Comparison of ENCODE assay signal across 26 cellular contexts in genomic region chr6:40268166-40268958, GRCh38.
"Had no signal": no experiment of that assay in that cellular context is flagged by ENCODE, and none has a peak within 500 bp of the region (broad histone marks: within the 10 kb centered on the region; RNA-seq: fewer than 3 reads in every experiment).

No MANE protein-coding gene starts in this region.

- H3K27ac ChIP-seq: adrenal gland, colonic mucosa, epithelial cell of prostate, esophagus squamous epithelium, heart right ventricle, lower lobe of right lung, right lobe of liver, testis, transverse colon had no signal

- H3K4me3 ChIP-seq: adrenal gland, body of pancreas, colonic mucosa, esophagus squamous epithelium, heart right ventricle, lower lobe of right lung, right lobe of liver, testis, transverse colon had no signal

- DNase-seq: activated CD4-positive, alpha-beta memory T cell treated with anti-CD3 and anti-CD28 coated beads for 36 hours; activated CD4-positive, alpha-beta T cell treated with anti-CD3 and anti-CD28 coated beads, Interleukin-2, amount 10 ng/mL, durations not matched to agents 24 days and 14 days; activated CD8-positive, alpha-beta memory T cell treated with anti-CD3 and anti-CD28 coated beads, Interleukin-2, amount 50 U/mL, for 4 hours; activated effector memory CD4-positive, alpha-beta T cell treated with anti-CD3 and anti-CD28 coated beads, Interleukin-2, amount 50 U/mL, for 16 hours; activated naive CD4-positive, alpha-beta T cell treated with anti-CD3 and anti-CD28 coated beads for 36 hours; activated naive CD8-positive, alpha-beta T cell treated with anti-CD3 and anti-CD28 coated beads for 36 hours; activated T-cell treated with anti-CD3 and anti-CD28 coated beads, Interleukin-2, amount 50 U/mL, for 1 hour; adrenal gland; aorta; body of pancreas; cerebellar nuclear complex; colonic mucosa; effector CD8-positive, alpha-beta T cell; esophagus squamous epithelium; foreskin melanocyte; heart right ventricle; kidney glomerular epithelial cell; lower lobe of right lung; mesenchymal stem cell; natural killer cell; right lobe of liver; stimulated activated CD4-positive, alpha-beta T cell treated with anti-CD3 and anti-CD28 coated beads, Interleukin-2, amount 100 ng/mL, for 48 hours; stimulated activated naive CD8-positive, alpha-beta T cell treated with anti-CD3 and anti-CD28 coated beads, Interleukin-15, Interleukin-2, amounts not matched to agents 100 U/mL and 50 U/mL, for 24 hours; testis; transverse colon had no signal

- H3K9me3 ChIP-seq: adrenal gland, body of pancreas, colonic mucosa, esophagus squamous epithelium, lower lobe of right lung, right lobe of liver, testis, transverse colon had no signal

- H3K27me3 ChIP-seq: adrenal gland, body of pancreas, colonic mucosa, esophagus squamous epithelium, right lobe of liver, testis, transverse colon had no signal

- H3K4me1 ChIP-seq: adrenal gland, colonic mucosa, heart right ventricle, lower lobe of right lung, right lobe of liver, testis, transverse colon had no signal

- H3K36me3 ChIP-seq: adrenal gland, colonic mucosa, esophagus squamous epithelium, heart right ventricle, lower lobe of right lung, right lobe of liver, transverse colon had no signal
